In genomic region chr21:31505975-31506374, GRCh38 we compare ENCODE assay signal across 19 cellular contexts.
A peak's percentile ranks its signal among the peaks of the same experiment; 100 is the strongest.
DNase-seq lines count a peak whose midpoint lies in the region; ATAC-seq and TF ChIP-seq lines count a peak whose summit lies in the region.
"Had no signal": no experiment of that assay in that cellular context is flagged by ENCODE, and none has a peak within 500 bp of the region (broad histone marks: within the 10 kb centered on the region; RNA-seq: fewer than 3 reads in every experiment).

No MANE protein-coding gene starts in this region.

- H3K27ac Mint-ChIP-seq in activated naive CD8-positive, alpha-beta T cell treated with anti-CD3 and anti-CD28 coated beads, Interleukin-2, amount 10 ng/mL, durations not matched to agents 7 days and 5 days, result peak overlapping the region; percentile 36
- no peak overlapping the region for H3K27ac Mint-ChIP-seq in activated naive CD8-positive, alpha-beta T cell treated with anti-CD3 and anti-CD28 coated beads for 36 hours
- H3K27ac Mint-ChIP-seq in activated CD8-positive, alpha-beta memory T cell treated with anti-CD3 and anti-CD28 coated beads, Interleukin-2, amount 10 ng/mL, durations not matched to agents 7 days and 5 days, result no peak overlapping the region
- H3K27ac Mint-ChIP-seq: effector memory CD8-positive, alpha-beta T cell had no signal

- no peak overlapping the region for H3K4me3 ChIP-seq in MM.1S (ENCODE audit: low read length)
- H3K4me3 ChIP-seq: adrenal gland, colonic mucosa, esophagus muscularis mucosa, lung, testis, vagina had no signal

- H3K36me3 Mint-ChIP-seq in activated naive CD8-positive, alpha-beta T cell treated with anti-CD3 and anti-CD28 coated beads, Interleukin-2, amount 10 ng/mL, durations not matched to agents 7 days and 5 days, result peaks cover 4% of the 10 kb centered on the region
- H3K36me3 Mint-ChIP-seq in activated naive CD8-positive, alpha-beta T cell treated with anti-CD3 and anti-CD28 coated beads for 36 hours, result no peaks in the 10 kb centered on the region
- no peaks in the 10 kb centered on the region for H3K36me3 Mint-ChIP-seq in activated CD8-positive, alpha-beta memory T cell treated with anti-CD3 and anti-CD28 coated beads, Interleukin-2, amount 10 ng/mL, durations not matched to agents 7 days and 5 days
- H3K36me3 Mint-ChIP-seq: CD8-positive, alpha-beta memory T cell had no signal

- H3K9me3 Mint-ChIP-seq in activated naive CD8-positive, alpha-beta T cell treated with anti-CD3 and anti-CD28 coated beads, Interleukin-2, amount 10 ng/mL, durations not matched to agents 7 days and 5 days, result no peaks in the 10 kb centered on the region
- H3K9me3 Mint-ChIP-seq in activated naive CD8-positive, alpha-beta T cell treated with anti-CD3 and anti-CD28 coated beads for 36 hours, result no peaks in the 10 kb centered on the region
- no peaks in the 10 kb centered on the region for H3K9me3 Mint-ChIP-seq in activated CD8-positive, alpha-beta memory T cell treated with anti-CD3 and anti-CD28 coated beads, Interleukin-2, amount 10 ng/mL, durations not matched to agents 7 days and 5 days (ENCODE audit: low read depth)
- H3K9me3 Mint-ChIP-seq: CD8-positive, alpha-beta memory T cell; effector memory CD8-positive, alpha-beta T cell had no signal

- H3K36me3 ChIP-seq in MM.1S (replicated peaks; ENCODE audit: insufficient read depth, low read length), result no peaks in the 10 kb centered on the region
- H3K36me3 ChIP-seq: adrenal gland, colonic mucosa, esophagus muscularis mucosa, vagina had no signal

- no peak overlapping the region for H3K9ac ChIP-seq in MM.1S (ENCODE audit: low read length)

- H3K4me1 Mint-ChIP-seq in activated naive CD8-positive, alpha-beta T cell treated with anti-CD3 and anti-CD28 coated beads, Interleukin-2, amount 10 ng/mL, durations not matched to agents 7 days and 5 days, result peaks cover 31% of the 10 kb centered on the region
- peaks cover 18% of the 10 kb centered on the region for H3K4me1 Mint-ChIP-seq in activated naive CD8-positive, alpha-beta T cell treated with anti-CD3 and anti-CD28 coated beads for 36 hours
- peaks cover 26% of the 10 kb centered on the region for H3K4me1 Mint-ChIP-seq in activated CD8-positive, alpha-beta memory T cell treated with anti-CD3 and anti-CD28 coated beads, Interleukin-2, amount 10 ng/mL, durations not matched to agents 7 days and 5 days

- peaks cover 84% of the 10 kb centered on the region for H3K79me2 ChIP-seq in MM.1S (ENCODE audit: low read length)

- POLR2A ChIA-PET in activated naive CD8-positive, alpha-beta T cell treated with anti-CD3 and anti-CD28 coated beads, Interleukin-2, amount 10 ng/mL, durations not matched to agents 7 days and 5 days (lab: Charles Lee), result interaction anchor here (1.7 kb wide), 1 partner anchor 53 kb away, joined by 5 read pairs; no protein-coding TSS in a partner anchor

- no peaks in the 10 kb centered on the region for H3K9me3 ChIP-seq in MM.1S (replicated peaks; ENCODE audit: insufficient read depth, low read length)
- H3K9me3 ChIP-seq: adrenal gland, colonic mucosa, esophagus muscularis mucosa, testis, vagina had no signal

- H3K9me2 ChIP-seq in MM.1S (replicated peaks; ENCODE audit: insufficient read depth, low read length), result no peaks in the 10 kb centered on the region

- CTCF ChIA-PET in activated CD8-positive, alpha-beta memory T cell treated with anti-CD3 and anti-CD28 coated beads, Interleukin-2, amount 10 ng/mL, durations not matched to agents 7 days and 5 days (lab: Charles Lee), result interaction anchor here (0.7 kb wide), 1 partner anchor 589 kb away, joined by 3 read pairs; no protein-coding TSS in a partner anchor

- peaks cover 10% of the 10 kb centered on the region; the same call in 1 of the 2 replicates for H3F3A ChIP-seq in MM.1S (ENCODE audit: insufficient read depth, low read length)

- TF ChIP-seq CTCF in MM.1S (IDR thresholded peaks at IDR 0.05; ENCODE audit: low read length), result no peak

- peaks cover 11% of the 10 kb centered on the region for H3K27me3 Mint-ChIP-seq in activated naive CD8-positive, alpha-beta T cell treated with anti-CD3 and anti-CD28 coated beads, Interleukin-2, amount 10 ng/mL, durations not matched to agents 7 days and 5 days
- no peaks in the 10 kb centered on the region for H3K27me3 Mint-ChIP-seq in activated naive CD8-positive, alpha-beta T cell treated with anti-CD3 and anti-CD28 coated beads for 36 hours
- peaks cover 33% of the 10 kb centered on the region for H3K27me3 Mint-ChIP-seq in activated CD8-positive, alpha-beta memory T cell treated with anti-CD3 and anti-CD28 coated beads, Interleukin-2, amount 10 ng/mL, durations not matched to agents 7 days and 5 days
- H3K27me3 Mint-ChIP-seq: effector memory CD8-positive, alpha-beta T cell had no signal

- no peak for DNase-seq in activated naive CD8-positive, alpha-beta T cell treated with anti-CD3 and anti-CD28 coated beads, Interleukin-2, amount 10 ng/mL, durations not matched to agents 7 days and 5 days
- no peak for DNase-seq in activated naive CD8-positive, alpha-beta T cell treated with anti-CD3 and anti-CD28 coated beads for 36 hours
- DNase-seq in MM.1S (no peak), islet precursor cell (no peak)
- DNase-seq in central memory CD4-positive, alpha-beta T cell, result peak; percentile 2
- DNase-seq in activated CD8-positive, alpha-beta memory T cell treated with anti-CD3 and anti-CD28 coated beads, Interleukin-2, amount 10 ng/mL, durations not matched to agents 7 days and 5 days, result no peak
- DNase-seq: adrenal gland; CD8-positive, alpha-beta memory T cell; colonic mucosa; DMS79; effector memory CD8-positive, alpha-beta T cell; NCI-H2081; NCI-H526; nucleus accumbens; testis had no signal

- no peak overlapping the region for H2AFZ ChIP-seq in MM.1S (ENCODE audit: low read length)

- H4K20me1 ChIP-seq in MM.1S (ENCODE audit: insufficient read depth, low read length), result no peaks in the 10 kb centered on the region

- peak; percentile 51 for ATAC-seq in activated naive CD8-positive, alpha-beta T cell treated with anti-CD3 and anti-CD28 coated beads, Interleukin-2, amount 10 ng/mL, durations not matched to agents 7 days and 5 days (ENCODE audit: low read depth)
- no peak for ATAC-seq in activated CD8-positive, alpha-beta memory T cell treated with anti-CD3 and anti-CD28 coated beads, Interleukin-2, amount 10 ng/mL, durations not matched to agents 7 days and 5 days
- ATAC-seq in HG02642 (IDR thresholded peaks at IDR 0.05; ENCODE audit: poor library complexity, unreplicated experiment), result no peak
- ATAC-seq: effector memory CD8-positive, alpha-beta T cell had no signal

- H3K4me2 ChIP-seq in MM.1S (ENCODE audit: low read depth, low read length), result no peak overlapping the region

- no peaks in the 10 kb centered on the region for H3K27me3 ChIP-seq in MM.1S (replicated peaks; ENCODE audit: insufficient read depth, low read length)
- H3K27me3 ChIP-seq: adrenal gland, colonic mucosa, esophagus muscularis mucosa, testis, vagina had no signal

- peak overlapping the region; percentile 79; the same call in 1 of the 2 replicates for H3K27ac ChIP-seq in MM.1S (ENCODE audit: low read length)
- H3K27ac ChIP-seq: adrenal gland, colonic mucosa, esophagus muscularis mucosa, testis, vagina had no signal

- no peak overlapping the region for H3K4me3 Mint-ChIP-seq in activated naive CD8-positive, alpha-beta T cell treated with anti-CD3 and anti-CD28 coated beads, Interleukin-2, amount 10 ng/mL, durations not matched to agents 7 days and 5 days
- no peak overlapping the region for H3K4me3 Mint-ChIP-seq in activated naive CD8-positive, alpha-beta T cell treated with anti-CD3 and anti-CD28 coated beads for 36 hours
- H3K4me3 Mint-ChIP-seq in activated CD8-positive, alpha-beta memory T cell treated with anti-CD3 and anti-CD28 coated beads, Interleukin-2, amount 10 ng/mL, durations not matched to agents 7 days and 5 days, result no peak overlapping the region
- H3K4me3 Mint-ChIP-seq: CD8-positive, alpha-beta memory T cell; effector memory CD8-positive, alpha-beta T cell had no signal

- H3K4me1 ChIP-seq in MM.1S (ENCODE audit: low read length), result peaks cover 23% of the 10 kb centered on the region
- H3K4me1 ChIP-seq: adrenal gland, colonic mucosa, esophagus muscularis mucosa, testis, vagina had no signal
